1 cellular context compared by ENCODE assay signal in genomic region chr3:48426401-48426909, GRCh38.
TF ChIP-seq lines count a peak whose summit lies in the region.

No MANE protein-coding gene starts in this region.

TF ChIP-seq in SK-N-SH treated with all-trans-retinoic acid at 6 μM for 48 hours, 23 proteins besides CTCF, POLR2A, EP300 and RAD21 (continued from another document):
- TF ChIP-seq, protein P1, sequence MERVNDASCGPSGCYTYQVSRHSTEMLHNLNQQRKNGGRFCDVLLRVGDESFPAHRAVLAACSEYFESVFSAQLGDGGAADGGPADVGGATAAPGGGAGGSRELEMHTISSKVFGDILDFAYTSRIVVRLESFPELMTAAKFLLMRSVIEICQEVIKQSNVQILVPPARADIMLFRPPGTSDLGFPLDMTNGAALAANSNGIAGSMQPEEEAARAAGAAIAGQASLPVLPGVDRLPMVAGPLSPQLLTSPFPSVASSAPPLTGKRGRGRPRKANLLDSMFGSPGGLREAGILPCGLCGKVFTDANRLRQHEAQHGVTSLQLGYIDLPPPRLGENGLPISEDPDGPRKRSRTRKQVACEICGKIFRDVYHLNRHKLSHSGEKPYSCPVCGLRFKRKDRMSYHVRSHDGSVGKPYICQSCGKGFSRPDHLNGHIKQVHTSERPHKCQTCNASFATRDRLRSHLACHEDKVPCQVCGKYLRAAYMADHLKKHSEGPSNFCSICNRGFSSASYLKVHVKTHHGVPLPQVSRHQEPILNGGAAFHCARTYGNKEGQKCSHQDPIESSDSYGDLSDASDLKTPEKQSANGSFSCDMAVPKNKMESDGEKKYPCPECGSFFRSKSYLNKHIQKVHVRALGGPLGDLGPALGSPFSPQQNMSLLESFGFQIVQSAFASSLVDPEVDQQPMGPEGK (CRISPR knock-in tag; IDR thresholded peaks at IDR 0.05; ENCODE audit: borderline replicate concordance), result no peak
- no peak for TF ChIP-seq ZNF8 (CRISPR knock-in tag; IDR thresholded peaks at IDR 0.05)
- TF ChIP-seq BACH2 (CRISPR knock-in tag; IDR thresholded peaks at IDR 0.05; ENCODE audit: borderline replicate concordance), result no peak
- no peak for TF ChIP-seq CSDC2 (CRISPR knock-in tag; IDR thresholded peaks at IDR 0.05)
